In the genomic region with DNA sequence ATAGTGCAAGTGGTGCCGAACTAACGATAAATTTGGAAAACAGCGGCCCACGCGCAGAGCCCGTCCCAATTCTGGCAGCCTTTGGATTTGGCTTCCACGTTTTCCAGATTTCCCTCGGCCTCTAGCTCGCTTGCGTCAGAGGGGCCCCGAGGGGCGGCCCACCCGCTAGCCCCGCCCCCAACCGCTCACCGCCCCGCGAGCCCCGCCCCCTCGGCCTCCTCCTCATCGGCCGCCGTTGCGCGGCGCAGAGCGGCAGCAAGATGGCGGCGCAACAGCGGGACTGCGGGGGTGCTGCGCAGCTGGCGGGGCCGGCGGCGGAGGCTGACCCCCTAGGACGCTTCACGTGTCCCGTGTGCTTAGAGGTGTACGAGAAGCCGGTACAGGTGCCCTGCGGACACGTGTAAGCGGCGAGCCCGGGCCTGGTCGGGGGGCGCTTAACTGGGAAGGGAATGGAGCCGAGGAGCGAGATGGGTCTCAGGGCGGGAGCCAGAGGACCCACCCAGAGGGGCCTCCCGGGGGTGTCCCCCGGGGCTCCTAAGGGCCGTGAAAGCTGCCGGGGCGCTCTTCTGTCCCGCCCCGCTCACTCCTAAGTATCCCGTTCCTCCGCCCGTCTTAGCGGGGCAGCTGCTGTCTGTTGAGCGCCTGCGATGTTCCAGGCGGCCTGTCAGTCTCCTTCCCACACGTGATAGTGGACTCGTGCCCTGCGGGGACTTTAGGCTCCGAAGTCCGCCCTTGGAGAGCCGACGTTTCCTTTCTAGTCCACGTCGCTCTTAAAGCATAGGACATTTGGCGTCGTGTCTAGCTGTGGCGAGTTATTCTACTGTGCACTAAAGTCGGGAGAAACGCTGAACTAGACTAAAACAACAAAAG, we compare ENCODE assay signal across 8 cellular contexts. TPM values are rescaled to one million over a fixed set of nuclear protein-coding genes. Genes with fewer than 3 reads are reported as not detected.
DNase-seq lines count a peak whose midpoint lies in the region; ATAC-seq and TF ChIP-seq lines count a peak whose summit lies in the region.

A gene with protein sequence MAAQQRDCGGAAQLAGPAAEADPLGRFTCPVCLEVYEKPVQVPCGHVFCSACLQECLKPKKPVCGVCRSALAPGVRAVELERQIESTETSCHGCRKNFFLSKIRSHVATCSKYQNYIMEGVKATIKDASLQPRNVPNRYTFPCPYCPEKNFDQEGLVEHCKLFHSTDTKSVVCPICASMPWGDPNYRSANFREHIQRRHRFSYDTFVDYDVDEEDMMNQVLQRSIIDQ (plus strand): TSS at position 245 of the 870 bp plus-strand sequence. CDS start 16 bp downstream, at position 261.

- peaks cover 51% of the 10 kb centered on the region for H4K20me1 ChIP-seq in BLaER1

- H3K9me3 ChIP-seq in BLaER1 (no peaks in the 10 kb centered on the region), lung (ENCODE audit: control insufficient read depth in 2 of 2, insufficient read depth in 1 of 2, low read length in 1 of 2) (no peaks in the 10 kb centered on the region)

- H3K27me3 ChIP-seq in BLaER1 (no peaks in the 10 kb centered on the region), HL-60 (ENCODE audit: insufficient read depth, poor library complexity, severe bottlenecking) (no peaks in the 10 kb centered on the region), lung (ENCODE audit: control insufficient read depth, insufficient read depth) (no peaks in the 10 kb centered on the region)

- 0 to 1% methylated on average over 74 to 79 of the region's 79 CpGs for WGBS in lung, 2 donors

- H3K4me3 ChIP-seq in BLaER1 (peak within 1 kb of the TSS; percentile 93), HL-60 (replicated peaks; ENCODE audit: insufficient read depth, low read length) (peak within 1 kb of the TSS; percentile 93), lung (peak within 1 kb of the TSS; percentile 83)

- peak within 1 kb of the TSS; percentile 92 for H3K9ac ChIP-seq in BLaER1

- H3K36me3 ChIP-seq in BLaER1, result peaks cover 28% of the 10 kb centered on the region
- peaks cover 0 to 4% of the 10 kb centered on the region in 2 donors for H3K36me3 ChIP-seq in lung (ENCODE audit: control insufficient read depth in 2 of 2, insufficient read depth in 2 of 2, low read length in 2 of 2)

- H3K4me1 ChIP-seq in BLaER1 (peaks cover 59% of the 10 kb centered on the region), lung (ENCODE audit: control insufficient read depth in 2 of 2, insufficient read depth in 2 of 2, low read length in 2 of 2) (peaks cover 10 to 13% of the 10 kb centered on the region in 2 donors)

- TF ChIP-seq CTCF in HL-60 (IDR thresholded peaks at IDR 0.05; ENCODE audit: insufficient read depth, low read length), result no peak
- no peak for TF ChIP-seq CTCF in lung (IDR thresholded peaks at IDR 0.05; ENCODE audit: control extremely low read depth, extremely low read depth)

- ATAC-seq in GM19324 (IDR thresholded peaks at IDR 0.05; ENCODE audit: low FRiP score, unreplicated experiment), result peak; percentile 78
- peak; percentile 94 for ATAC-seq in lung (ENCODE audit: insufficient read depth, low FRiP score)

- peak within 1 kb of the TSS; percentile 99 for H3K4me2 ChIP-seq in BLaER1

- DNase-seq in HL-60 (ENCODE audit: low read depth in 1 of 2, low spot score in 1 of 2) (peak; percentile 84 to 89), NK-92 (lab: John Stamatoyannopoulos, UW; ENCODE audit: unreplicated experiment) (peak; percentile 47), lung (ENCODE audit: low spot score) (peak; percentile 90)
- peak; percentile 95 for DNase-seq in activated CD8-positive, alpha-beta memory T cell treated with anti-CD3 and anti-CD28 coated beads for 24 hours
- DNase-seq in effector CD4-positive, alpha-beta T cell, result peak; percentile 88
- peak; percentile 85 to 90 (median 89) for DNase-seq in stimulated activated CD4-positive, alpha-beta T cell treated with anti-CD3 and anti-CD28 coated beads, TNF-alpha, amount 100 ng/mL, for 24 hours (ENCODE audit: low read depth in 3 of 3)

- H3K27ac ChIP-seq in BLaER1 (peak within 1 kb of the TSS; percentile 93), HL-60 (replicated peaks) (peak within 1 kb of the TSS; percentile 88), lung (ENCODE audit: low read depth in 1 of 2, low read length in 1 of 2) (peak within 1 kb of the TSS; percentile 80 to 95)

RNA-seq across cellular contexts. Expression of the gene that starts here (rescaled TPM):
- total RNA-seq in lung, result 10 to 100 TPM; 63.0 to 69.7 TPM
- polyA plus RNA-seq in lung, result 10 to 100 TPM; 37.6 to 57.1 TPM

Comparison
In these comparisons a context has a peak if more than half of its experiments do, and no peak if none do; other contexts are left out.
1. Peak in every context shown above with its lines: DNase-seq, ATAC-seq, H3K4me3 ChIP-seq and H3K27ac ChIP-seq.